In genomic region chr12:47736877-47737676, GRCh38 we compare ENCODE assay signal across 8 cellular contexts. TPM values are rescaled to one million over a fixed set of nuclear protein-coding genes. Genes with fewer than 3 reads are reported as not detected.
A peak's percentile ranks its signal among the peaks of the same experiment; 100 is the strongest.
DNase-seq lines count a peak whose midpoint lies in the region; ATAC-seq and TF ChIP-seq lines count a peak whose summit lies in the region.
"Had no signal": no experiment of that assay in that cellular context is flagged by ENCODE, and none has a peak within 500 bp of the region (broad histone marks: within the 10 kb centered on the region; RNA-seq: fewer than 3 reads in every experiment).

No MANE protein-coding gene starts in this region.

- ATAC-seq in upper lobe of left lung (ENCODE audit: low FRiP score in 2 of 2) (peak; percentile 70 to 82), GM21619 (IDR thresholded peaks at IDR 0.05; ENCODE audit: unreplicated experiment) (no peak), GM18519 (IDR thresholded peaks at IDR 0.05; ENCODE audit: low FRiP score, unreplicated experiment) (no peak), HG03520 (IDR thresholded peaks at IDR 0.05; ENCODE audit: unreplicated experiment) (no peak)

- TF ChIP-seq EP300 in upper lobe of left lung (IDR thresholded peaks at IDR 0.05) = peak in 1 of 4 donors; percentile 55

- H3K4me3 ChIP-seq in fibroblast of mammary gland (ENCODE audit: control insufficient read depth, low read depth, low read length) = peak overlapping the region; percentile 15
- peak overlapping the region in 1 of 2 donors; percentile 38 for H3K4me3 ChIP-seq in muscle layer of colon (ENCODE audit: low read depth in 1 of 2, low read length in 2 of 2)
- no peak overlapping the region for H3K4me3 ChIP-seq in upper lobe of left lung

- 18 to 33% methylated on average over 6 to 18 of the region's 19 CpGs for WGBS in upper lobe of left lung, 2 donors

- H3K9ac ChIP-seq in muscle layer of colon (ENCODE audit: low read length) = no peak overlapping the region

- DNase-seq in SK-N-DZ (ENCODE audit: low spot score) (peak; percentile 41), fibroblast of mammary gland (ENCODE audit: low read depth) (peak; percentile 89), upper lobe of left lung (peak; percentile 90 to 95)
- DNase-seq: KBM-7 had no signal

- no peak for TF ChIP-seq CTCF in fibroblast of mammary gland (conservative IDR thresholded peaks at IDR 0.05; ENCODE audit: control insufficient read depth, insufficient read depth, low read depth, low read length)
- no peak for TF ChIP-seq CTCF in upper lobe of left lung (IDR thresholded peaks at IDR 0.05)

- H3K36me3 ChIP-seq in muscle layer of colon (ENCODE audit: insufficient read depth, low read length) = no peaks in the 10 kb centered on the region
- H3K36me3 ChIP-seq in upper lobe of left lung = peaks cover 0 to 4% (median 2%) of the 10 kb centered on the region in 4 donors

- no peaks in the 10 kb centered on the region for H3K9me3 ChIP-seq in muscle layer of colon (ENCODE audit: low read length)
- no peaks in the 10 kb centered on the region for H3K9me3 ChIP-seq in upper lobe of left lung

- H3K27me3 ChIP-seq in muscle layer of colon (ENCODE audit: control insufficient read depth in 1 of 2, insufficient read depth in 2 of 2, low read length in 2 of 2) (no peaks in the 10 kb centered on the region), upper lobe of left lung (no peaks in the 10 kb centered on the region)

- H3K4me1 ChIP-seq in muscle layer of colon (ENCODE audit: insufficient read depth, low read length) (peaks cover 46% of the 10 kb centered on the region), upper lobe of left lung (peaks cover 51 to 59% (median 51%) of the 10 kb centered on the region in 4 donors)

- peak in 1 of 4 donors; percentile 16 for TF ChIP-seq POLR2A in upper lobe of left lung (IDR thresholded peaks at IDR 0.05)

- H3K27ac ChIP-seq in muscle layer of colon (ENCODE audit: low read depth, low read length) (peak overlapping the region; percentile 81), upper lobe of left lung (peak overlapping the region; percentile 59 to 76 (median 68))

RNA-seq across cellular contexts. Expression of gene ENDOU, which starts 11.8 kb away (rescaled TPM):
- polyA plus RNA-seq in SK-N-DZ (2014; cell fraction: cytosol; rRNA removed) = 0.05 TPM in 1 of 2 replicates, not detected in the other
- polyA plus RNA-seq in SK-N-DZ (2014; cell fraction: nucleus; rRNA removed) = not detected in 2 replicates
- total RNA-seq in upper lobe of left lung = 1 to 10 TPM in 2 of 6 donors, under 1 TPM in 2, not detected in 2; 0.14 to 2.1 (median 0.83) TPM

RNA-seq across cellular contexts. Expression of gene RAPGEF3, which starts 21.6 kb away (rescaled TPM):
- polyA plus RNA-seq in SK-N-DZ (2014; cell fraction: cytosol; rRNA removed) = 1.3 and 4.6 TPM in 2 replicates
- 1.6 and 2.8 TPM in 2 replicates for polyA plus RNA-seq in SK-N-DZ (2014; cell fraction: nucleus; rRNA removed)
- total RNA-seq in upper lobe of left lung = 10 to 100 TPM; 19.0 to 94.0 (median 52.1) TPM

RNA-seq across cellular contexts. Expression of gene RPAP3, which starts 31.2 kb away (rescaled TPM):
- polyA plus RNA-seq in SK-N-DZ (2014; cell fraction: cytosol; rRNA removed) = 22.9 and 25.8 TPM in 2 replicates
- 17.0 and 23.8 TPM in 2 replicates for polyA plus RNA-seq in SK-N-DZ (2014; cell fraction: nucleus; rRNA removed)
- total RNA-seq in upper lobe of left lung = 10 to 100 TPM in 5 of 6 donors, 1 to 10 TPM in 1; 6.5 to 28.0 (median 16.4) TPM

RNA-seq across cellular contexts. Expression of gene SLC48A1, which starts 36.0 kb away (rescaled TPM):
- 10.2 and 10.8 TPM in 2 replicates for polyA plus RNA-seq in SK-N-DZ (2014; cell fraction: cytosol; rRNA removed)
- 5.3 and 5.7 TPM in 2 replicates for polyA plus RNA-seq in SK-N-DZ (2014; cell fraction: nucleus; rRNA removed)
- 10 to 100 TPM; 26.5 to 36.5 (median 33.9) TPM for total RNA-seq in upper lobe of left lung

Comparison
In these comparisons a context has a peak if more than half of its experiments do, and no peak if none do; other contexts are left out.
1. DNase-seq: peak in every context shown above with its lines; median percentile 92 in upper lobe of left lung; 89 in fibroblast of mammary gland; 41 in SK-N-DZ.
2. ATAC-seq: peak in upper lobe of left lung (2 of 2); none in GM21619 (single experiment), GM18519 (single experiment) and HG03520 (single experiment).